12 cellular contexts compared by ENCODE assay signal in genomic region chr4:185721949-185722316, GRCh38.
DNase-seq lines count a peak whose midpoint lies in the region; ATAC-seq and TF ChIP-seq lines count a peak whose summit lies in the region.
"Had no signal": no experiment of that assay in that cellular context is flagged by ENCODE, and none has a peak within 500 bp of the region (broad histone marks: within the 10 kb centered on the region; RNA-seq: fewer than 3 reads in every experiment).

No MANE protein-coding gene starts in this region.

- 42 to 50% (median 44%) methylated on average over 3 of the region's 3 CpGs for WGBS in heart left ventricle, 4 donors
- WGBS in right cardiac atrium: 35% methylated on average over 3 of the region's 3 CpGs
- no CpG with 5 or more reads among the region's 3 CpGs for WGBS in mesenchymal stem cell
- 96 to 100% methylated on average over 3 of the region's 3 CpGs for WGBS in endodermal cell (ENCODE audit: insufficient coverage in 1 of 2, insufficient read length in 1 of 2), 2 experiments

- ATAC-seq in heart left ventricle (peak in 1 of 4 donors; percentile 21), right cardiac atrium (no peak)

- H4K91ac ChIP-seq in mesenchymal stem cell (ENCODE audit: low read length): no peak overlapping the region

- no peak overlapping the region for H3K14ac ChIP-seq in mesenchymal stem cell (ENCODE audit: low read length in 2 of 2)

- H3K18ac ChIP-seq in mesenchymal stem cell (ENCODE audit: low read depth in 1 of 2, low read length in 2 of 2): no peak overlapping the region

- H3K4me3 ChIP-seq in heart left ventricle: no peak overlapping the region
- H3K4me3 ChIP-seq in right cardiac atrium (ENCODE audit: low read length): no peak overlapping the region
- peak overlapping the region in 1 of 2 experiments; percentile 27 for H3K4me3 ChIP-seq in mesenchymal stem cell (ENCODE audit: insufficient read depth in 1 of 2, low read depth in 1 of 2, low read length in 2 of 2)
- H3K4me3 ChIP-seq in endodermal cell (ENCODE audit: low read length): no peak overlapping the region

- H3K27me3 ChIP-seq in heart left ventricle (no peaks in the 10 kb centered on the region), right cardiac atrium (ENCODE audit: control insufficient read depth, insufficient read depth) (no peaks in the 10 kb centered on the region), mesenchymal stem cell (ENCODE audit: control insufficient read depth in 1 of 2, insufficient read depth in 1 of 2, low read length in 2 of 2) (no peaks in the 10 kb centered on the region), endodermal cell (ENCODE audit: control insufficient read depth, insufficient read depth, low read length, poor library complexity, severe bottlenecking) (no peaks in the 10 kb centered on the region)

- H3K27me3 Mint-ChIP-seq in dendritic cell treated with granulocyte-macrophage colony-stimulating factor and Interleukin-4, amounts not matched to agents 40 ng/mL and 50 ng/mL, for 4 days: peaks cover 14% of the 10 kb centered on the region
- H3K27me3 Mint-ChIP-seq in type B pancreatic cell: no peaks in the 10 kb centered on the region
- no peaks in the 10 kb centered on the region for H3K27me3 Mint-ChIP-seq in endodermal cell (ENCODE audit: insufficient read depth)

- no peak overlapping the region for H2AK5ac ChIP-seq in mesenchymal stem cell (ENCODE audit: low read length, severe bottlenecking)

- H3K4ac ChIP-seq in mesenchymal stem cell (ENCODE audit: low read depth in 1 of 2, low read length in 2 of 2): no peak overlapping the region

- no peak overlapping the region for H2AFZ ChIP-seq in mesenchymal stem cell (ENCODE audit: low read depth, low read length)

- no peak for TF ChIP-seq CTCF in heart left ventricle (IDR thresholded peaks at IDR 0.05)
- TF ChIP-seq CTCF in type B pancreatic cell (conservative IDR thresholded peaks at IDR 0.05): no peak
- TF ChIP-seq CTCF in endodermal cell (conservative IDR thresholded peaks at IDR 0.05): no peak

- no peak for TF ChIP-seq POLR2A in heart left ventricle (IDR thresholded peaks at IDR 0.05)

- peaks cover 8% of the 10 kb centered on the region for H3K9me3 Mint-ChIP-seq in dendritic cell treated with granulocyte-macrophage colony-stimulating factor and Interleukin-4, amounts not matched to agents 40 ng/mL and 50 ng/mL, for 4 days
- H3K9me3 Mint-ChIP-seq in type B pancreatic cell: no peaks in the 10 kb centered on the region
- no peaks in the 10 kb centered on the region for H3K9me3 Mint-ChIP-seq in endodermal cell
- H3K9me3 Mint-ChIP-seq: activated naive CD8-positive, alpha-beta T cell treated with anti-CD3 and anti-CD28 coated beads, Interleukin-2, amount 10 ng/mL, durations not matched to agents 7 days and 5 days had no signal

- H3K79me1 ChIP-seq in mesenchymal stem cell (replicated peaks; ENCODE audit: low read length, poor library complexity, severe bottlenecking): peaks cover 2% of the 10 kb centered on the region

- H3K36me3 ChIP-seq in heart left ventricle: peaks cover 0 to 3% (median 0%) of the 10 kb centered on the region in 9 donors
- H3K36me3 ChIP-seq in mesenchymal stem cell (ENCODE audit: control insufficient read depth in 1 of 2, insufficient read depth in 2 of 2, low read depth in 1 of 2, low read length in 2 of 2): no peaks in the 10 kb centered on the region
- H3K36me3 ChIP-seq in endodermal cell (ENCODE audit: control insufficient read depth, insufficient read depth, low read length): no peaks in the 10 kb centered on the region

- no peak overlapping the region for H2BK120ac ChIP-seq in mesenchymal stem cell (ENCODE audit: low read depth, low read length)

- H2BK12ac ChIP-seq in mesenchymal stem cell (ENCODE audit: low read length in 2 of 2): no peak overlapping the region

- H3K23ac ChIP-seq in mesenchymal stem cell (ENCODE audit: low read length in 2 of 2): no peak overlapping the region

- H3K36me3 Mint-ChIP-seq in dendritic cell treated with granulocyte-macrophage colony-stimulating factor and Interleukin-4, amounts not matched to agents 40 ng/mL and 50 ng/mL, for 4 days (ENCODE audit: low read depth): no peaks in the 10 kb centered on the region
- H3K36me3 Mint-ChIP-seq in type B pancreatic cell (no peaks in the 10 kb centered on the region), endodermal cell (ENCODE audit: low read depth) (no peaks in the 10 kb centered on the region)
- H3K36me3 Mint-ChIP-seq: activated naive CD8-positive, alpha-beta T cell treated with anti-CD3 and anti-CD28 coated beads, Interleukin-2, amount 10 ng/mL, durations not matched to agents 7 days and 5 days had no signal

- H3K9me3 ChIP-seq in heart left ventricle (no peaks in the 10 kb centered on the region), right cardiac atrium (ENCODE audit: control insufficient read depth, low read length) (no peaks in the 10 kb centered on the region), mesenchymal stem cell (ENCODE audit: control insufficient read depth, low read length) (no peaks in the 10 kb centered on the region), endodermal cell (ENCODE audit: control insufficient read depth, low read length) (no peaks in the 10 kb centered on the region)

- H2BK5ac ChIP-seq in mesenchymal stem cell (ENCODE audit: low read depth, low read length, poor library complexity, severe bottlenecking): no peak overlapping the region

- H3K4me2 ChIP-seq in mesenchymal stem cell (ENCODE audit: low read length, poor library complexity, severe bottlenecking): no peak overlapping the region

- H3K4me1 Mint-ChIP-seq in dendritic cell treated with granulocyte-macrophage colony-stimulating factor and Interleukin-4, amounts not matched to agents 40 ng/mL and 50 ng/mL, for 4 days (ENCODE audit: low read depth): peaks cover 9% of the 10 kb centered on the region
- H3K4me1 Mint-ChIP-seq in type B pancreatic cell (ENCODE audit: unreplicated experiment): peaks cover 46% of the 10 kb centered on the region
- H3K4me1 Mint-ChIP-seq in endodermal cell: peaks cover 19% of the 10 kb centered on the region
- H3K4me1 Mint-ChIP-seq: activated naive CD8-positive, alpha-beta T cell treated with anti-CD3 and anti-CD28 coated beads, Interleukin-2, amount 10 ng/mL, durations not matched to agents 7 days and 5 days had no signal

- H3K27ac ChIP-seq in heart left ventricle (peak overlapping the region in 10 of 12 donors; percentile 2 to 86 (median 32)), right cardiac atrium (ENCODE audit: low read length) (no peak overlapping the region), mesenchymal stem cell (ENCODE audit: low read length, poor library complexity, severe bottlenecking) (no peak overlapping the region), endodermal cell (ENCODE audit: low read depth, low read length) (no peak overlapping the region)

- H3K4me1 ChIP-seq in heart left ventricle: peaks cover 2 to 87% (median 48%) of the 10 kb centered on the region in 12 donors
- H3K4me1 ChIP-seq in right cardiac atrium (ENCODE audit: control insufficient read depth, insufficient read depth, low read length): peaks cover 4% of the 10 kb centered on the region
- peaks cover 5% of the 10 kb centered on the region for H3K4me1 ChIP-seq in mesenchymal stem cell (ENCODE audit: control insufficient read depth, insufficient read depth, low read depth, low read length)
- H3K4me1 ChIP-seq in endodermal cell (ENCODE audit: control insufficient read depth, insufficient read depth, low read length): no peaks in the 10 kb centered on the region

- peak overlapping the region; percentile 41 for H3K9ac ChIP-seq in mesenchymal stem cell (ENCODE audit: low read length)
- H3K9ac ChIP-seq in endodermal cell (ENCODE audit: extremely low read depth, low read length, poor library complexity, severe bottlenecking): no peak overlapping the region

- no peak for DNase-seq in heart left ventricle
- DNase-seq in right cardiac atrium: no peak
- peak; percentile 33 for DNase-seq in mesenchymal stem cell
- no peak for DNase-seq in type B pancreatic cell (ENCODE audit: extremely low spot score, unreplicated experiment)
- no peak for DNase-seq in endodermal cell
- DNase-seq in SIG-M5 (lab: John Stamatoyannopoulos, UW): no peak
- no peak for DNase-seq in stimulated activated CD4-positive, alpha-beta T cell treated with anti-CD3 and anti-CD28 coated beads, Interleukin-2, amount 100 ng/mL, for 24 hours
- DNase-seq: activated naive CD8-positive, alpha-beta T cell treated with anti-CD3 and anti-CD28 coated beads, Interleukin-2, amount 10 ng/mL, durations not matched to agents 7 days and 5 days; effector CD8-positive, alpha-beta T cell; head of caudate nucleus; Karpas-422 had no signal

- H3K27ac Mint-ChIP-seq in dendritic cell treated with granulocyte-macrophage colony-stimulating factor and Interleukin-4, amounts not matched to agents 40 ng/mL and 50 ng/mL, for 4 days: peak overlapping the region; percentile 13
- peak overlapping the region; percentile 39 for H3K27ac Mint-ChIP-seq in type B pancreatic cell
- H3K27ac Mint-ChIP-seq in endodermal cell: no peak overlapping the region
- H3K27ac Mint-ChIP-seq: activated naive CD8-positive, alpha-beta T cell treated with anti-CD3 and anti-CD28 coated beads, Interleukin-2, amount 10 ng/mL, durations not matched to agents 7 days and 5 days had no signal

- H4K8ac ChIP-seq in mesenchymal stem cell (ENCODE audit: low read length): no peak overlapping the region

- intact Hi-C loops in heart left ventricle (cut with DNase I) (no loop called here), right cardiac atrium (cut with DNase I) (loop anchor here in 1 of 4 donors (10.0 kb wide), 1 partner anchor 67 kb away; no protein-coding TSS in a partner anchor)
- intact Hi-C loops in dendritic cell treated with granulocyte-macrophage colony-stimulating factor and Interleukin-4, amounts not matched to agents 40 ng/mL and 50 ng/mL, for 4 days (cut with micrococcal nuclease): no loop called here

- H3K4me3 Mint-ChIP-seq in dendritic cell treated with granulocyte-macrophage colony-stimulating factor and Interleukin-4, amounts not matched to agents 40 ng/mL and 50 ng/mL, for 4 days: no peak overlapping the region
- H3K4me3 Mint-ChIP-seq in type B pancreatic cell (no peak overlapping the region), endodermal cell (no peak overlapping the region)
- H3K4me3 Mint-ChIP-seq: activated naive CD8-positive, alpha-beta T cell treated with anti-CD3 and anti-CD28 coated beads, Interleukin-2, amount 10 ng/mL, durations not matched to agents 7 days and 5 days had no signal

- H2BK15ac ChIP-seq in mesenchymal stem cell (ENCODE audit: low read depth, poor library complexity, severe bottlenecking): no peak overlapping the region

Comparison
In these comparisons a context has a peak if more than half of its experiments do, and no peak if none do; other contexts are left out.
1. H3K27ac ChIP-seq: peak in heart left ventricle (10 of 12); none in right cardiac atrium (single experiment), mesenchymal stem cell (single experiment) and endodermal cell (single experiment).